Comparison of ENCODE assay signal across 8 cellular contexts in genomic region chr16:81480856-81481821, GRCh38. TPM values are rescaled to one million over a fixed set of nuclear protein-coding genes. Genes with fewer than 3 reads are reported as not detected.
DNase-seq lines count a peak whose midpoint lies in the region; ATAC-seq, FAIRE-seq and TF ChIP-seq lines count a peak whose summit lies in the region.

No MANE protein-coding gene starts in this region.

- peak; percentile 94 for FAIRE-seq in GM12891 (lab: Jason Lieb, UNC)

- WGBS in tibial nerve, 2 donors, result 82 to 83% methylated on average over 18 of the region's 18 CpGs

- H3K27me3 ChIP-seq in layer of hippocampus (ENCODE audit: control insufficient read depth, insufficient read depth, low read length) (no peaks in the 10 kb centered on the region), tibial nerve (no peaks in the 10 kb centered on the region)
- H3K27me3 ChIP-seq in effector memory CD4-positive, alpha-beta T cell (replicated peaks; ENCODE audit: control insufficient read depth, insufficient read depth, low read length, poor library complexity, severe bottlenecking), result no peaks in the 10 kb centered on the region

- H3K4me1 ChIP-seq in tibial nerve, result peaks cover 0 to 68% (median 20%) of the 10 kb centered on the region in 4 donors
- H3K4me1 ChIP-seq in effector memory CD4-positive, alpha-beta T cell (ENCODE audit: control insufficient read depth, insufficient read depth, low read length, poor library complexity, severe bottlenecking), result peaks cover 16% of the 10 kb centered on the region

- H3K9me3 ChIP-seq in tibial nerve, result no peaks in the 10 kb centered on the region
- no peaks in the 10 kb centered on the region for H3K9me3 ChIP-seq in effector memory CD4-positive, alpha-beta T cell (ENCODE audit: control insufficient read depth, low read length)

- DNase-seq in GM12891 (ENCODE audit: insufficient read length, low spot score), result peak; percentile 89
- peak; percentile 74 for DNase-seq in UCSD-AML1 (lab: John Stamatoyannopoulos, UW; ENCODE audit: unreplicated experiment)
- DNase-seq in tibial nerve (ENCODE audit: low spot score in 2 of 2), result peak in 1 of 2 donors; percentile 44
- no peak for DNase-seq in NCI-H1694 treated with DMSO at 0.1 percent for 48 hours (lab: John Stamatoyannopoulos, UW)
- no peak for DNase-seq in effector memory CD4-positive, alpha-beta T cell

- no peak for TF ChIP-seq CTCF in tibial nerve (IDR thresholded peaks at IDR 0.05)

- H3K27ac ChIP-seq in layer of hippocampus (ENCODE audit: low read depth, low read length) (peak overlapping the region; percentile 16), tibial nerve (peak overlapping the region in 2 of 4 donors; percentile 62 to 68)
- no peak overlapping the region for H3K27ac ChIP-seq in effector memory CD4-positive, alpha-beta T cell (ENCODE audit: insufficient read depth, low read length, poor library complexity, severe bottlenecking)

- ATAC-seq in GM21360 (IDR thresholded peaks at IDR 0.05; ENCODE audit: unreplicated experiment), result peak; percentile 88
- ATAC-seq in HG03520 (IDR thresholded peaks at IDR 0.05; ENCODE audit: unreplicated experiment), result peak; percentile 86

- H3K36me3 ChIP-seq in tibial nerve, result no peaks in the 10 kb centered on the region
- no peaks in the 10 kb centered on the region for H3K36me3 ChIP-seq in effector memory CD4-positive, alpha-beta T cell (ENCODE audit: control insufficient read depth, insufficient read depth, low read length)

- H3K4me3 ChIP-seq in tibial nerve, result no peak overlapping the region
- no peak overlapping the region for H3K4me3 ChIP-seq in effector memory CD4-positive, alpha-beta T cell (ENCODE audit: insufficient read depth, low read depth, low read length, poor library complexity, severe bottlenecking)

- peak; percentile 17 to 82 for TF ChIP-seq EP300 in tibial nerve (IDR thresholded peaks at IDR 0.05)

- TF ChIP-seq POLR2A in GM12891 (IDR thresholded peaks at IDR 0.05; ENCODE audit: low read depth, low read length) (peak; percentile 72), tibial nerve (IDR thresholded peaks at IDR 0.05) (no peak)

TF ChIP-seq in GM12891, 5 proteins besides CTCF, POLR2A, EP300 and RAD21:
- TF ChIP-seq POU2F2 (IDR thresholded peaks at IDR 0.05; ENCODE audit: low read depth, low read length) (peak; percentile 92), SPI1 (IDR thresholded peaks at IDR 0.05; ENCODE audit: low read depth, low read length) (peak; percentile 100), TAF1 (IDR thresholded peaks at IDR 0.05; ENCODE audit: low read depth, low read length) (peak; percentile 67), POLR2AphosphoS5 (IDR thresholded peaks at IDR 0.05; ENCODE audit: low read depth, low read length) (peak; percentile 82), PAX5 (IDR thresholded peaks at IDR 0.05; ENCODE audit: insufficient read depth, low read length, severe bottlenecking) (peak; percentile 72)
TF ChIP-seq in GM12891: peak in this region for 5.

RNA-seq across cellular contexts. Expression of gene CMIP, which starts 36.5 kb away (rescaled TPM):
- polyA plus RNA-seq in GM12891 (2012; ENCODE audit: low read depth, missing spikeins), result 15.3 TPM
- 10 to 100 TPM; 28.2 to 48.8 (median 31.8) TPM for total RNA-seq in tibial nerve

Comparison
In these comparisons a context has a peak if more than half of its experiments do, and no peak if none do; other contexts are left out.
1. DNase-seq: peak in GM12891 (single experiment) and UCSD-AML1 (single experiment); none in NCI-H1694 treated with DMSO at 0.1 percent for 48 hours (single experiment) and effector memory CD4-positive, alpha-beta T cell (0 of 3).